9 cellular contexts compared by ENCODE assay signal in genomic region chr5:150206780-150207115, GRCh38. TPM values are rescaled to one million over a fixed set of nuclear protein-coding genes. Genes with fewer than 3 reads are reported as not detected.
"Had no signal": no experiment of that assay in that cellular context is flagged by ENCODE, and none has a peak within 500 bp of the region (broad histone marks: within the 10 kb centered on the region; RNA-seq: fewer than 3 reads in every experiment).

No MANE protein-coding gene starts in this region.

- H3K4me3 ChIP-seq: GM23338, K562 had no signal

- ATAC-seq: GM23338, HepG2, K562 had no signal

- DNase-seq: H7, HCEC 1CT, KG1 had no signal

- H2AFZ ChIP-seq: GM23338 had no signal

- H3K4me2 ChIP-seq: GM23338 had no signal

- FAIRE-seq: HepG2, K562 had no signal

- H3K27ac ChIP-seq: HL-60 had no signal

RNA-seq across cellular contexts. Expression of gene SLC6A7, which starts 16.9 kb away (rescaled TPM):
- total RNA-seq: GM23338, H4, H7, HepG2, HT1080, K562 had no signal
- polyA plus RNA-seq: GM23338, HepG2, K562 had no signal

RNA-seq across cellular contexts. Expression of gene CDX1, which starts 40.2 kb away (rescaled TPM):
- total RNA-seq: GM23338, H4, HepG2, HT1080 had no signal
- polyA plus RNA-seq: GM23338, HepG2 had no signal
